33 cellular contexts compared by ENCODE assay signal in genomic region chrX:134679226-134679625, GRCh38. TPM values are rescaled to one million over a fixed set of nuclear protein-coding genes. Genes with fewer than 3 reads are reported as not detected.
DNase-seq lines count a peak whose midpoint lies in the region; ATAC-seq, FAIRE-seq and TF ChIP-seq lines count a peak whose summit lies in the region.
"Had no signal": no experiment of that assay in that cellular context is flagged by ENCODE, and none has a peak within 500 bp of the region (broad histone marks: within the 10 kb centered on the region; RNA-seq: fewer than 3 reads in every experiment).

No MANE protein-coding gene starts in this region.

- H3K9me3 ChIP-seq in GM12878 (replicated peaks; ENCODE audit: control insufficient read depth, insufficient read depth, low read length) (no peaks in the 10 kb centered on the region), mesenchymal stem cell (ENCODE audit: control insufficient read depth, low read length) (no peaks in the 10 kb centered on the region)
- H3K9me3 ChIP-seq: upper lobe of right lung had no signal

- no peak overlapping the region for H2AFZ ChIP-seq in GM12878 (ENCODE audit: control insufficient read depth, low read depth, low read length)
- no peak overlapping the region for H2AFZ ChIP-seq in mesenchymal stem cell (ENCODE audit: low read depth, low read length)

- H3K27me3 ChIP-seq in GM12878 (replicated peaks in 1 of 2; ENCODE audit: control insufficient read depth in 2 of 2, insufficient read depth in 2 of 2, low read length in 1 of 2) (no peaks in the 10 kb centered on the region), mesenchymal stem cell (ENCODE audit: control insufficient read depth in 1 of 2, insufficient read depth in 1 of 2, low read length in 2 of 2) (no peaks in the 10 kb centered on the region)
- H3K27me3 ChIP-seq: cardiac muscle cell, upper lobe of right lung had no signal

- POLR2A ChIA-PET in GM12878 (lab: Charles Lee): no interaction called here

- H3K18ac ChIP-seq in mesenchymal stem cell (ENCODE audit: low read depth in 1 of 2, low read length in 2 of 2): no peak overlapping the region

- no TSS peak for BruUV-seq in GM12878 (replicated peaks; lab: Mats Ljungman, UMichigan)

- intact Hi-C loops in GM12878 (cut with micrococcal nuclease; ENCODE audit: unreplicated experiment): no loop called here

- TF ChIP-seq POLR2A in GM12878 (IDR thresholded peaks at IDR 0.05; ENCODE audit: low read depth, low read length): no peak

- no peak overlapping the region for H3K14ac ChIP-seq in mesenchymal stem cell (ENCODE audit: low read length in 2 of 2)

- H3K4ac ChIP-seq in mesenchymal stem cell (ENCODE audit: low read depth in 1 of 2, low read length in 2 of 2): no peak overlapping the region

- no peak overlapping the region for H3K4me3 ChIP-seq in GM12878
- no peak overlapping the region for H3K4me3 ChIP-seq in mesenchymal stem cell (ENCODE audit: insufficient read depth in 1 of 2, low read depth in 1 of 2, low read length in 2 of 2)
- H3K4me3 ChIP-seq: cardiac muscle cell, upper lobe of right lung had no signal

- H3K79me1 ChIP-seq in mesenchymal stem cell (replicated peaks; ENCODE audit: low read length, poor library complexity, severe bottlenecking): no peaks in the 10 kb centered on the region

- RAD21 ChIA-PET in GM12878 (lab: Charles Lee; ENCODE audit: unreplicated experiment): no interaction called here

- no peak overlapping the region for H3K23ac ChIP-seq in mesenchymal stem cell (ENCODE audit: low read length in 2 of 2)

- no peak overlapping the region for H2AK5ac ChIP-seq in mesenchymal stem cell (ENCODE audit: low read length, severe bottlenecking)

- H3K4me1 ChIP-seq in GM12878 (ENCODE audit: control insufficient read depth, insufficient read depth, low read length): no peaks in the 10 kb centered on the region
- peaks cover 2% of the 10 kb centered on the region for H3K4me1 ChIP-seq in mesenchymal stem cell (ENCODE audit: control insufficient read depth, insufficient read depth, low read depth, low read length)
- H3K4me1 ChIP-seq: upper lobe of right lung had no signal

- TF ChIP-seq EP300 in GM12878 (IDR thresholded peaks at IDR 0.05; ENCODE audit: borderline replicate concordance in 1 of 2, control insufficient read depth in 1 of 2, low read depth in 2 of 2, low read length in 2 of 2): no peak

- H2BK12ac ChIP-seq in mesenchymal stem cell (ENCODE audit: low read length in 2 of 2): no peak overlapping the region

- ATAC-seq in HG02885 (IDR thresholded peaks at IDR 0.05; ENCODE audit: poor library complexity, unreplicated experiment) (peak; percentile 30), GM12878 (no peak), HG03457 (IDR thresholded peaks at IDR 0.05; ENCODE audit: unreplicated experiment) (no peak)
- ATAC-seq: HepG2, left colon, upper lobe of right lung had no signal

- H4K91ac ChIP-seq in mesenchymal stem cell (ENCODE audit: low read length): no peak overlapping the region

- FAIRE-seq in GM12878 (lab: Jason Lieb, UNC): no peak
- FAIRE-seq: G401.6, H54, HepG2 had no signal

- DNase-seq in GM04503 (ENCODE audit: low read depth): peak; percentile 60
- no peak for DNase-seq in GM12878 (ENCODE audit: low read depth, low spot score)
- DNase-seq in mesenchymal stem cell: peak; percentile 36
- DNase-seq in NCI-H345 (lab: John Stamatoyannopoulos, UW): no peak
- DNase-seq in DMS79 treated with DMSO at 0.1 percent for 48 hours (lab: John Stamatoyannopoulos, UW): no peak
- no peak for DNase-seq in stimulated activated CD4-positive, alpha-beta T cell treated with anti-CD3 and anti-CD28 coated beads, Interleukin-12 subunit alpha, Interleukin-12 subunit beta, amount 100 ng/mL, for 4 hours
- DNase-seq: activated B cell treated with CpG ODN at 0.5 μM for 24 hours; activated CD4-positive, alpha-beta T cell treated with anti-CD3 and anti-CD28 coated beads, Interleukin-2, amount 50 U/mL, for 1 hour; activated effector memory CD4-positive, alpha-beta T cell treated with anti-CD3 and anti-CD28 coated beads, Interleukin-2, amount 50 U/mL, for 16 hours; activated T-cell treated with anti-CD3 and anti-CD28 coated beads, Interleukin-2, amount 50 U/mL, for 1 hour; aorta; COR-L47; erythroblast; hypothalamus; Karpas-422; left colon; NCI-H146; NCI-H446 treated with DMSO at 0.1 percent for 48 hours; NCI-H82; nephron progenitor cell; RPMI8226; stimulated activated naive CD4-positive, alpha-beta T cell treated with Interleukin-2 at 50 U/mL for 16 hours; upper lobe of right lung had no signal

- H3K36me3 ChIP-seq in GM12878 (ENCODE audit: control insufficient read depth in 2 of 2, insufficient read depth in 2 of 2, low read length in 1 of 2): no peaks in the 10 kb centered on the region
- H3K36me3 ChIP-seq in mesenchymal stem cell (ENCODE audit: control insufficient read depth in 1 of 2, insufficient read depth in 2 of 2, low read depth in 1 of 2, low read length in 2 of 2): no peaks in the 10 kb centered on the region
- H3K36me3 ChIP-seq: cardiac muscle cell, upper lobe of right lung had no signal

- no peaks in the 10 kb centered on the region for H3K79me2 ChIP-seq in GM12878 (ENCODE audit: control insufficient read depth, insufficient read depth, low read length)

- SMC1A ChIA-PET in GM12878 (lab: Charles Lee; ENCODE audit: uncharacterized antibody, unreplicated experiment): no interaction called here

- no peak overlapping the region for H2BK120ac ChIP-seq in mesenchymal stem cell (ENCODE audit: low read depth, low read length)

- H4K8ac ChIP-seq in mesenchymal stem cell (ENCODE audit: low read length): no peak overlapping the region

- CTCF ChIA-PET in GM12878 (lab: Yijun Ruan, JAX): no interaction called here

- TF ChIP-seq CTCF in GM12878 (IDR thresholded peaks at IDR 0.05 in 2 of 3, conservative IDR thresholded peaks at IDR 0.05 in 1 of 3; ENCODE audit: control insufficient read depth in 2 of 3, extremely low read depth in 1 of 3, insufficient read depth in 1 of 3, low read depth in 3 of 3, low read length in 3 of 3): no peak

- no peak overlapping the region for H3K9ac ChIP-seq in GM12878 (ENCODE audit: control insufficient read depth, insufficient read depth, low read length)
- no peak overlapping the region for H3K9ac ChIP-seq in mesenchymal stem cell (ENCODE audit: low read length)

- in situ Hi-C loops in GM12878 (cut with MboI): no loop called here

- no peak overlapping the region for H3K4me2 ChIP-seq in GM12878 (ENCODE audit: control insufficient read depth, insufficient read depth)
- H3K4me2 ChIP-seq in mesenchymal stem cell (ENCODE audit: low read length, poor library complexity, severe bottlenecking): no peak overlapping the region

- H2BK15ac ChIP-seq in mesenchymal stem cell (ENCODE audit: low read depth, poor library complexity, severe bottlenecking): no peak overlapping the region

- H2BK5ac ChIP-seq in mesenchymal stem cell (ENCODE audit: low read depth, low read length, poor library complexity, severe bottlenecking): no peak overlapping the region

- H3K27ac ChIP-seq in GM12878 (ENCODE audit: control insufficient read depth, insufficient read depth) (no peak overlapping the region), mesenchymal stem cell (ENCODE audit: low read length, poor library complexity, severe bottlenecking) (no peak overlapping the region)
- H3K27ac ChIP-seq: C4-2B, cardiac muscle cell, upper lobe of right lung had no signal

- no peaks in the 10 kb centered on the region for H4K20me1 ChIP-seq in GM12878 (ENCODE audit: control insufficient read depth, insufficient read depth)

- no peak for TF ChIP-seq RAD21 in GM12878 (IDR thresholded peaks at IDR 0.05; ENCODE audit: insufficient read depth, low read depth, low read length)

- 32% methylated on average over 5 of the region's 5 CpGs for WGBS in GM12878 (ENCODE audit: insufficient coverage, insufficient replicate concordance, low lambda C conversion rate, missing lambda C conversion rate)
- 56% methylated on average over 3 of the region's 5 CpGs for WGBS in mesenchymal stem cell

TF ChIP-seq in GM12878, 131 proteins besides CTCF, POLR2A, EP300 and RAD21:
- TF ChIP-seq CEBPB (IDR thresholded peaks at IDR 0.05; ENCODE audit: borderline replicate concordance in 1 of 2, low read depth in 2 of 2, low read length in 2 of 2) (no peak), RUNX3 (IDR thresholded peaks at IDR 0.05; ENCODE audit: low read length) (no peak), ZNF217 (IDR thresholded peaks at IDR 0.05) (no peak), BCL3 (IDR thresholded peaks at IDR 0.05; ENCODE audit: borderline replicate concordance, insufficient read depth, low read depth, low read length, poor library complexity, severe bottlenecking) (peak; percentile 65)

RNA-seq across cellular contexts. Expression of gene PLAC1, which starts 21.0 kb away (rescaled TPM):
- not detected in 2 replicates for total RNA-seq in GM12878 (2013; cell fraction: nucleolus; rRNA removed)
- total RNA-seq in GM12878 (2014; rRNA removed) (0.17 TPM in 1 of 2 replicates, not detected in the other), GM12878 (2014; rRNA removed; fragmentation: Illumina TruSeq; extraction: Trizol) (0.18 TPM in 1 of 2 replicates, not detected in the other), GM12878 (2021) (not detected in 2 replicates)
- not detected for polyA plus RNA-seq in GM12878 (2011; ENCODE audit: low read depth)
- polyA plus RNA-seq in GM12878 (2011; rRNA removed) (0.05 TPM in 1 of 2 replicates, not detected in the other), GM12878 (2014; fragmentation: Illumina TruSeq; extraction: Trizol) (0.33 TPM in 1 of 2 replicates, not detected in the other), GM12878 (2014; fragmentation: Nextera tagmentation; extraction: Ambion mirVana) (under 1 TPM in 1 of 2 experiments, not detected in 1; 0.07 TPM), GM12878 (2014; rRNA removed) (not detected in 2 replicates), GM12878 (2016; fragmentation: Nextera tagmentation; extraction: Ambion mirVana) (under 1 TPM in 1 of 2 experiments, not detected in 1; 0.42 TPM)
- polyA plus RNA-seq in GM12878 (2011; cell fraction: cytosol; rRNA removed): 0.13 and 0.15 TPM in 2 replicates
- polyA plus RNA-seq in GM12878 (2011; cell fraction: nucleus; rRNA removed): not detected in 2 replicates
- 0.10 TPM in 1 of 2 replicates, not detected in the other for polyA plus RNA-seq in GM12878 (2012)
- polyA minus RNA-seq in GM12878 (2011; rRNA and poly(A)+ RNA removed): not detected in 2 replicates
- not detected in 2 replicates for polyA minus RNA-seq in GM12878 (2011; cell fraction: cytosol; rRNA and poly(A)+ RNA removed)
- not detected in 2 replicates for polyA minus RNA-seq in GM12878 (2011; cell fraction: nucleus; rRNA and poly(A)+ RNA removed)
- 0.41 TPM for polyA plus RNA-seq in mesenchymal stem cell (2013, experiment 1 of 2)
- 0.42 TPM for polyA plus RNA-seq in mesenchymal stem cell (2013, experiment 2 of 2)
- total RNA-seq: activated B cell treated with CpG ODN at 0.5 μM for 24 hours; aorta; left colon; osteoblast; T-helper 1 cell treated with Interleukin-12 subunit alpha and Interleukin-12 subunit beta and Interleukin-4 antibody, amounts not matched to agents 30 ng/mL and 1 ng/mL, for 36 hours; temporal lobe; upper lobe of right lung had no signal

Comparison
In these comparisons a context has a peak if more than half of its experiments do, and no peak if none do; other contexts are left out.
1. DNase-seq: peak in GM04503 (single experiment) and mesenchymal stem cell (single experiment); none in GM12878 (single experiment), NCI-H345 (single experiment), DMS79 treated with DMSO at 0.1 percent for 48 hours (single experiment) and stimulated activated CD4-positive, alpha-beta T cell treated with anti-CD3 and anti-CD28 coated beads, Interleukin-12 subunit alpha, Interleukin-12 subunit beta, amount 100 ng/mL, for 4 hours (single experiment).